ENCODE assay signal across 22 cellular contexts in the genomic region with DNA sequence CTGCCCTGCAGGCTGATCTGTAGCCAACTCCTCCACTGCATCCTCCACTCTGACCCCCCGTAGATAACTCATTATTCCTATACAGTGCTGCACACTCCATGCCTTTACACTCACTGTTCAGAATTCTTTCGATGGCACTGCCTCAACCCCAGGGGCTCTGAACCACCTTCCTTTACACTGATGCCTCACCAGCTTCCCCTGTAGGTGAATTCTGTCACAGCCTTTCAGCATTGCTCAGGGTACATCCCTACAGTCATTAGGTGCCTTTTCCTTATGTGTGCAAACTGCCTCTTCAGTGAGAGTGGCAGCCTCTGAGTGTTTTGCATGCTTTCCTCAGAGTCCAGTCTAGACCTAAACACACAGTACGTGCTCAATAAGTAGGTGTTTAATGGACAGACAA.
"Had no signal": no experiment of that assay in that cellular context is flagged by ENCODE, and none has a peak within 500 bp of the region (broad histone marks: within the 10 kb centered on the region; RNA-seq: fewer than 3 reads in every experiment).

No MANE protein-coding gene starts in this region.

- H3K36me3 Mint-ChIP-seq: IgD-negative memory B cell had no signal

- H3K4me2 ChIP-seq: KMS-11 had no signal

- H3K9me3 ChIP-seq: SJSA1 had no signal

- H3K4me1 ChIP-seq: SJSA1 had no signal

- H3K27ac ChIP-seq: KMS-11, SJSA1, SK-N-MC had no signal

- H3K4me3 ChIP-seq: K562, SJSA1, SK-N-MC had no signal

- H3K27me3 Mint-ChIP-seq: IgD-negative memory B cell had no signal

- H3K4me1 Mint-ChIP-seq: IgD-negative memory B cell had no signal

- H3K27ac Mint-ChIP-seq: IgD-negative memory B cell had no signal

- ATAC-seq: HepG2, K562 had no signal

- H3K27me3 ChIP-seq: SJSA1 had no signal

- H3K4me3 Mint-ChIP-seq: IgD-negative memory B cell had no signal

- H3K36me3 ChIP-seq: SJSA1 had no signal

- H3K9ac ChIP-seq: KMS-11 had no signal

- DNase-seq: MV-4-11, NCI-H1048, NCI-H1105, NCI-H1417, NCI-H1436 treated with DMSO at 0.1 percent for 48 hours, NCI-H1694, NCI-H187 treated with DMSO at 0.1 percent for 48 hours, NCI-H2029 treated with DMSO at 0.1 percent for 48 hours, NCI-H2171 treated with DMSO at 0.1 percent for 48 hours, NCI-H446, NCI-H510A, NCI-H524 treated with DMSO at 0.1 percent for 48 hours, NCI-H774, Right ventricle myocardium superior, RPMI8226, SIG-M5 had no signal
